Comparison of ENCODE assay signal across 22 cellular contexts in the genomic region with DNA sequence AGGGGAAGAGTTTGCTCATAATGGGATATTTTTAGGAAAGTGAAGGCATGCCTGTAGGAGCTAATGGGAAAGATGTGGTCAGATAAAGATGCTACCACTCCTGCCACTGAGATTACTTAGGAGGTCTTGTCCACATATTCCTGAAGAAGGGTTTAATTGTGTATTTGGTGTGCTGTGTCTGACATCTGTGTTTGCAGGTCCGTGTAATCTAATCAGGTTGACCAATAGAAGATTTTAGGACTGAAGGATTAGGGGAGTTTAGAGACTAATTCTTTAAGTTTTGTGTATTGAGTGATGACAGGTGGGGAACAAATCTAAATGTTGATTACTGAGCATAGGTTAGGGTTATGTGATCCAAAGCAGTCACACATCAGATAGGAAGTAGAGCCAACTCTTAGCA.
"Had no signal": no experiment of that assay in that cellular context is flagged by ENCODE, and none has a peak within 500 bp of the region (broad histone marks: within the 10 kb centered on the region; RNA-seq: fewer than 3 reads in every experiment).

No MANE protein-coding gene starts in this region.

- H3K4me3 ChIP-seq: cardiac muscle cell, esophagus muscularis mucosa, gastroesophageal sphincter, heart right ventricle, left ventricle myocardium inferior, pancreas, SK-N-MC, smooth muscle cell, tibial artery had no signal

- H3K4me1 ChIP-seq: pancreas had no signal

- ATAC-seq: gastroesophageal sphincter; heart right ventricle; naive thymus-derived CD4-positive, alpha-beta T cell; pancreas; sciatic nerve had no signal

- H3K9me3 ChIP-seq: esophagus muscularis mucosa, gastroesophageal sphincter, heart right ventricle, left ventricle myocardium inferior, pancreas, tibial artery had no signal

- H3K27ac Mint-ChIP-seq: activated naive CD4-positive, alpha-beta T cell treated with anti-CD3 and anti-CD28 coated beads for 36 hours; dendritic cell treated with granulocyte-macrophage colony-stimulating factor and Interleukin-4, amounts not matched to agents 40 ng/mL and 50 ng/mL, for 4 days had no signal

- H3K9me3 Mint-ChIP-seq: activated naive CD4-positive, alpha-beta T cell treated with anti-CD3 and anti-CD28 coated beads for 36 hours; dendritic cell treated with granulocyte-macrophage colony-stimulating factor and Interleukin-4, amounts not matched to agents 40 ng/mL and 50 ng/mL, for 4 days; naive thymus-derived CD4-positive, alpha-beta T cell had no signal

- H3K27ac ChIP-seq: cardiac muscle cell, esophagus muscularis mucosa, gastroesophageal sphincter, heart right ventricle, left ventricle myocardium inferior, pancreas, SK-N-MC, tibial artery had no signal

- DNase-seq: activated CD4-positive, alpha-beta T cell treated with anti-CD3 and anti-CD28 coated beads, Interleukin-2, amount 50 U/mL, for 1 hour; activated CD8-positive, alpha-beta memory T cell treated with anti-CD3 and anti-CD28 coated beads for 24 hours; activated naive CD4-positive, alpha-beta T cell treated with anti-CD3 and anti-CD28 coated beads for 36 hours; amniotic stem cell; effector CD8-positive, alpha-beta T cell; heart right ventricle; kidney glomerular epithelial cell; left ventricle myocardium inferior; mesenchymal stem cell; naive thymus-derived CD4-positive, alpha-beta T cell; pancreas; stimulated activated CD4-positive, alpha-beta T cell treated with anti-CD3 and anti-CD28 coated beads, Interleukin-4, amount 100 ng/mL, for 1 hour; substantia nigra; T-helper 9 cell; tibial artery had no signal

- H3K4me3 Mint-ChIP-seq: activated naive CD4-positive, alpha-beta T cell treated with anti-CD3 and anti-CD28 coated beads for 36 hours; dendritic cell treated with granulocyte-macrophage colony-stimulating factor and Interleukin-4, amounts not matched to agents 40 ng/mL and 50 ng/mL, for 4 days; naive thymus-derived CD4-positive, alpha-beta T cell had no signal

- H3K27me3 Mint-ChIP-seq: dendritic cell treated with granulocyte-macrophage colony-stimulating factor and Interleukin-4, amounts not matched to agents 40 ng/mL and 50 ng/mL, for 4 days; naive thymus-derived CD4-positive, alpha-beta T cell had no signal

- H3K27me3 ChIP-seq: cardiac muscle cell, esophagus muscularis mucosa, gastroesophageal sphincter, heart right ventricle, pancreas, tibial artery had no signal
